ENCODE assay signal across 26 cellular contexts in the genomic region with DNA sequence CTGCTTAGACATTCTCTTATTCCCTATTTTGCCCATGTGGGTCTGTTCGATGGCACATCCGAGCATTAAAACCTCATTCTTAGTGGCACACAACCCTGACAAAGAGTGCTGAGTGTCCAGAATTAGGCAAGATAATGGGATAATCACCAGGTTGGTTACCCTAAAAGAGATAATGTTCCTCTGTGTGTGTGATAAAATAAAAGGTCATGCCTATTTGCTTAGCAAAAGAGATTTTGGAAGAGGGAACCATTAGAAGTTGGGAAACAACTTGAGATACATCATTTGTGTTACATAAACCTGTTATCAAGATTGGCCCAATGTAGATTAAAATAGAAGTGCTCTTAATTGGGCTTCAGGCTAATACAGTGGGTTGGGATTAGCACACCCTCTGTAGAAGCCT.
"Had no signal": no experiment of that assay in that cellular context is flagged by ENCODE, and none has a peak within 500 bp of the region (broad histone marks: within the 10 kb centered on the region; RNA-seq: fewer than 3 reads in every experiment).

No MANE protein-coding gene starts in this region.

- H3K9me3 ChIP-seq: stomach, suprapubic skin, testis, thoracic aorta, thyroid gland, tibial artery, tibial nerve, transverse colon, upper lobe of left lung, upper lobe of right lung, uterus, vagina had no signal

- H3K27ac ChIP-seq: stomach, suprapubic skin, testis, thoracic aorta, thyroid gland, tibial artery, tibial nerve, transverse colon, upper lobe of left lung, upper lobe of right lung, uterus, vagina had no signal

- H3K4me1 ChIP-seq: suprapubic skin, testis, thyroid gland, tibial artery, tibial nerve, upper lobe of left lung, uterus, vagina had no signal

- ATAC-seq: stimulated activated memory B cell treated with anti-CD40 and anti-IgM and Interleukin-4, amounts not matched to agents 10 μg/mL and 1 μg/mL and 100 μg/mL, for 72 hours; stimulated activated naive B cell treated with anti-CD40 and anti-IgM and Interleukin-4, amounts not matched to agents 10 μg/mL and 1 μg/mL and 100 μg/mL, for 72 hours; stimulated activated naive CD8-positive, alpha-beta T cell treated with anti-CD3 and anti-CD28 coated beads, Interleukin-15, amount 100 ng/mL, for 72 hours; stimulated activated naive CD8-positive, alpha-beta T cell treated with anti-CD3 and anti-CD28 coated beads, Interleukin-15, Interleukin-2, amounts not matched to agents 100 U/mL and 50 U/mL, for 24 hours; upper lobe of right lung had no signal

- FAIRE-seq: urothelium cell line had no signal

- H3K27me3 ChIP-seq: stomach, suprapubic skin, testis, thyroid gland, tibial artery, tibial nerve, transverse colon, upper lobe of left lung, upper lobe of right lung, uterus, vagina had no signal

- H3K4me3 ChIP-seq: stomach, suprapubic skin, testis, thoracic aorta, thyroid gland, tibial artery, tibial nerve, transverse colon, upper lobe of left lung, upper lobe of right lung, uterus, vagina had no signal

- DNase-seq: stimulated activated CD4-positive, alpha-beta T cell treated with anti-CD3 and anti-CD28 coated beads, Interleukin-2, amount 100 ng/mL, for 48 hours; stimulated activated CD4-positive, alpha-beta T cell treated with anti-CD3 and anti-CD28 coated beads, Interleukin-4, amount 100 ng/mL, for 1 hour; stimulated activated CD4-positive, alpha-beta T cell treated with anti-CD3 and anti-CD28 coated beads, Interleukin-4, amount 100 ng/mL, for 24 hours; stimulated activated CD4-positive, alpha-beta T cell treated with anti-CD3 and anti-CD28 coated beads, Interleukin-4, amount 100 ng/mL, for 4 hours; stimulated activated CD8-positive, alpha-beta memory T cell treated with anti-CD3 and anti-CD28 coated beads, Interleukin-4, amount 100 ng/mL, for 48 hours; stimulated activated naive B cell treated with anti-CD40 and anti-IgM and Interleukin-4, amounts not matched to agents 10 μg/mL and 1 μg/mL and 100 μg/mL, for 72 hours; stimulated activated naive CD4-positive, alpha-beta T cell; stimulated activated naive CD4-positive, alpha-beta T cell treated with Interleukin-2 at 50 U/mL for 16 hours; stimulated activated naive CD8-positive, alpha-beta T cell treated with anti-CD3 and anti-CD28 coated beads, Interleukin-15, amount 100 ng/mL, for 72 hours; stimulated activated naive CD8-positive, alpha-beta T cell treated with anti-CD3 and anti-CD28 coated beads, Interleukin-15, Interleukin-2, amounts not matched to agents 100 U/mL and 50 U/mL, for 24 hours; stomach; substantia nigra; testis; thyroid gland; tibial artery; transverse colon; trophoblast cell; upper lobe of left lung; upper lobe of right lung; uterus had no signal

- H3K36me3 ChIP-seq: stomach, suprapubic skin, thoracic aorta, thyroid gland, tibial artery, tibial nerve, transverse colon, upper lobe of left lung, upper lobe of right lung, uterus, vagina had no signal
